8 cellular contexts compared by ENCODE assay signal in genomic region chr3:119690043-119690656, GRCh38. TPM values are rescaled to one million over a fixed set of nuclear protein-coding genes. Genes with fewer than 3 reads are reported as not detected.
DNase-seq lines count a peak whose midpoint lies in the region; ATAC-seq and TF ChIP-seq lines count a peak whose summit lies in the region.

No MANE protein-coding gene starts in this region.

- TF ChIP-seq POLR2A in heart left ventricle (IDR thresholded peaks at IDR 0.05) (no peak), upper lobe of left lung (IDR thresholded peaks at IDR 0.05) (no peak)

- no peak overlapping the region for H3K4me3 Mint-ChIP-seq in glutamatergic neuron (ENCODE audit: unreplicated experiment)
- no peak overlapping the region for H3K4me3 Mint-ChIP-seq in activated naive CD8-positive, alpha-beta T cell treated with anti-CD3 and anti-CD28 coated beads, Interleukin-2, amount 50 U/mL, for 24 hours

- H3K36me3 Mint-ChIP-seq in glutamatergic neuron (ENCODE audit: unreplicated experiment), result peaks cover 8% of the 10 kb centered on the region
- H3K36me3 Mint-ChIP-seq in activated naive CD8-positive, alpha-beta T cell treated with anti-CD3 and anti-CD28 coated beads, Interleukin-2, amount 50 U/mL, for 24 hours (ENCODE audit: low read depth), result no peaks in the 10 kb centered on the region

- peaks cover 2% of the 10 kb centered on the region for H3K9me3 Mint-ChIP-seq in glutamatergic neuron (ENCODE audit: unreplicated experiment)
- H3K9me3 Mint-ChIP-seq in activated naive CD8-positive, alpha-beta T cell treated with anti-CD3 and anti-CD28 coated beads, Interleukin-2, amount 50 U/mL, for 24 hours, result peaks cover 8% of the 10 kb centered on the region

- H3K4me3 ChIP-seq in heart left ventricle, result no peak overlapping the region
- H3K4me3 ChIP-seq in right cardiac atrium (ENCODE audit: low read length), result no peak overlapping the region
- H3K4me3 ChIP-seq in upper lobe of left lung, result no peak overlapping the region

- H3K27me3 Mint-ChIP-seq in glutamatergic neuron (ENCODE audit: unreplicated experiment), result peaks cover 4% of the 10 kb centered on the region
- H3K27me3 Mint-ChIP-seq in activated naive CD8-positive, alpha-beta T cell treated with anti-CD3 and anti-CD28 coated beads, Interleukin-2, amount 50 U/mL, for 24 hours, result peaks cover 10% of the 10 kb centered on the region

- H3K4me1 ChIP-seq in heart left ventricle (no peaks in the 10 kb centered on the region), right cardiac atrium (ENCODE audit: control insufficient read depth, insufficient read depth, low read length) (no peaks in the 10 kb centered on the region), upper lobe of left lung (no peaks in the 10 kb centered on the region)

- no peaks in the 10 kb centered on the region for H3K4me1 Mint-ChIP-seq in glutamatergic neuron (ENCODE audit: low read depth, unreplicated experiment)
- H3K4me1 Mint-ChIP-seq in activated naive CD8-positive, alpha-beta T cell treated with anti-CD3 and anti-CD28 coated beads, Interleukin-2, amount 50 U/mL, for 24 hours, result no peaks in the 10 kb centered on the region

- TF ChIP-seq CTCF in heart left ventricle (IDR thresholded peaks at IDR 0.05) (peak; percentile 27 to 60 (median 43)), glutamatergic neuron (IDR thresholded peaks at IDR 0.05; ENCODE audit: partially characterized antibody, unreplicated experiment) (peak; percentile 68), upper lobe of left lung (IDR thresholded peaks at IDR 0.05) (peak in 5 of 6 experiments; percentile 37 to 48 (median 40))

- H3K36me3 ChIP-seq in heart left ventricle, result no peaks in the 10 kb centered on the region
- no peaks in the 10 kb centered on the region for H3K36me3 ChIP-seq in upper lobe of left lung

- H3K27me3 ChIP-seq in heart left ventricle (no peaks in the 10 kb centered on the region), right cardiac atrium (ENCODE audit: control insufficient read depth, insufficient read depth) (no peaks in the 10 kb centered on the region), upper lobe of left lung (no peaks in the 10 kb centered on the region)

- 47 to 56% (median 51%) methylated on average over 4 of the region's 4 CpGs for WGBS in heart left ventricle, 4 donors
- WGBS in right cardiac atrium, result 51% methylated on average over 4 of the region's 4 CpGs
- 49 to 53% methylated on average over 4 of the region's 4 CpGs for WGBS in upper lobe of left lung, 2 donors

- ATAC-seq in heart left ventricle (peak in 1 of 4 donors; percentile 47), right cardiac atrium (no peak), upper lobe of left lung (ENCODE audit: low FRiP score in 2 of 2) (peak in 1 of 2 donors; percentile 52)
- ATAC-seq in activated naive CD8-positive, alpha-beta T cell treated with anti-CD3 and anti-CD28 coated beads, Interleukin-2, amount 50 U/mL, for 24 hours, result no peak

- no peak overlapping the region for H3K27ac ChIP-seq in heart left ventricle
- no peak overlapping the region for H3K27ac ChIP-seq in right cardiac atrium (ENCODE audit: low read length)
- H3K27ac ChIP-seq in upper lobe of left lung, result no peak overlapping the region

- intact Hi-C loops in heart left ventricle (cut with DNase I), result no loop called here
- intact Hi-C loops in right cardiac atrium (cut with DNase I), result no loop called here

- no peak overlapping the region for H3K27ac Mint-ChIP-seq in glutamatergic neuron (ENCODE audit: unreplicated experiment)
- H3K27ac Mint-ChIP-seq in activated naive CD8-positive, alpha-beta T cell treated with anti-CD3 and anti-CD28 coated beads, Interleukin-2, amount 50 U/mL, for 24 hours, result no peak overlapping the region

- no peaks in the 10 kb centered on the region for H3K9me3 ChIP-seq in heart left ventricle
- H3K9me3 ChIP-seq in right cardiac atrium (ENCODE audit: control insufficient read depth, low read length), result no peaks in the 10 kb centered on the region
- H3K9me3 ChIP-seq in upper lobe of left lung, result no peaks in the 10 kb centered on the region

- no peak for TF ChIP-seq EP300 in upper lobe of left lung (IDR thresholded peaks at IDR 0.05)

- DNase-seq in heart left ventricle, result no peak
- DNase-seq in right cardiac atrium, result no peak
- peak; percentile 50 for DNase-seq in RPMI7951 (ENCODE audit: low read depth)
- no peak for DNase-seq in glutamatergic neuron
- DNase-seq in upper lobe of left lung, result no peak
- DNase-seq in activated naive CD8-positive, alpha-beta T cell treated with anti-CD3 and anti-CD28 coated beads, Interleukin-2, amount 50 U/mL, for 24 hours, result no peak
- no peak for DNase-seq in T-helper 1 cell
- no peak for DNase-seq in cortex of kidney (lab: John Stamatoyannopoulos, UW)

RNA-seq across cellular contexts. Expression of gene CFAP91, which starts 12.7 kb away (rescaled TPM):
- total RNA-seq in heart left ventricle (1 to 10 TPM in 3 of 9 donors, under 1 TPM in 5, not detected in 1; 0.16 to 1.9 (median 0.56) TPM), right cardiac atrium (1 to 10 TPM in 3 of 4 donors, under 1 TPM in 1; 0.80 to 1.7 (median 1.3) TPM), glutamatergic neuron (ENCODE audit: unreplicated experiment) (0.59 TPM), upper lobe of left lung (10 to 100 TPM in 2 of 6 donors, 1 to 10 TPM in 4; 2.3 to 47.8 (median 6.6) TPM)
- polyA plus RNA-seq in heart left ventricle (under 1 TPM; 0.19 to 0.21 TPM), right cardiac atrium (0.50 TPM)
- not detected in 2 replicates for total RNA-seq in RPMI7951 (2014; rRNA removed; shearing (Covaris generic))

RNA-seq across cellular contexts. Expression of gene COX17, which starts 12.9 kb away (rescaled TPM):
- total RNA-seq in heart left ventricle, result 100 to 1,000 TPM in 5 of 9 donors, 10 to 100 TPM in 4; 73.8 to 173 (median 112) TPM
- polyA plus RNA-seq in heart left ventricle, result 100 to 1,000 TPM; 176 to 728 TPM
- 100 to 1,000 TPM; 108 to 138 (median 132) TPM for total RNA-seq in right cardiac atrium
- polyA plus RNA-seq in right cardiac atrium, result 622 TPM
- 81.9 and 86.8 TPM in 2 replicates for total RNA-seq in RPMI7951 (2014; rRNA removed; shearing (Covaris generic))
- total RNA-seq in glutamatergic neuron (ENCODE audit: unreplicated experiment), result 38.0 TPM
- total RNA-seq in upper lobe of left lung, result 10 to 100 TPM; 32.3 to 60.8 (median 51.8) TPM

RNA-seq across cellular contexts. Expression of gene POPDC2, which starts 29.8 kb away (rescaled TPM):
- total RNA-seq in heart left ventricle (100 to 1,000 TPM; 573 to 947 (median 768) TPM), right cardiac atrium (100 to 1,000 TPM; 348 to 827 (median 453) TPM), glutamatergic neuron (ENCODE audit: unreplicated experiment) (1.4 TPM), upper lobe of left lung (1 to 10 TPM; 2.0 to 5.2 (median 2.2) TPM)
- polyA plus RNA-seq in heart left ventricle (1,000 to 10,000 TPM in 1 of 2 donors, 100 to 1,000 TPM in 1; 511 to 1,022 TPM), right cardiac atrium (504 TPM)
- not detected in 2 replicates for total RNA-seq in RPMI7951 (2014; rRNA removed; shearing (Covaris generic))

Comparison
In these comparisons a context has a peak if more than half of its experiments do, and no peak if none do; other contexts are left out.
1. RNA of gene POPDC2, which starts 29.8 kb away (total RNA-seq): 573 to 947 TPM in heart left ventricle and 348 to 827 TPM in right cardiac atrium; 2.0 to 5.2 TPM in upper lobe of left lung, 1.4 TPM in glutamatergic neuron (single experiment) and not detected in RPMI7951; every median in the first group is over 10 times any median in the second.
2. Peak in every context shown above with its lines, with median percentiles within 50 percentile points of each other: CTCF ChIP-seq.